ENCODE assay signal across 1 cellular context in genomic region chr17:48047741-48048320, GRCh38.
TF ChIP-seq lines count a peak whose summit lies in the region.

No MANE protein-coding gene starts in this region.

TF ChIP-seq in K562, 482 proteins besides CTCF, POLR2A, EP300 and RAD21 (continues in another document):
- peak; percentile 93 for TF ChIP-seq GABPA (tag; conservative IDR thresholded peaks at IDR 0.05; ENCODE audit: low read depth)
- peak; percentile 85 to 91 for TF ChIP-seq MNT (conservative IDR thresholded peaks at IDR 0.05)
- TF ChIP-seq ZNF77 (CRISPR knock-in tag; IDR thresholded peaks at IDR 0.05) = no peak
- TF ChIP-seq ELF1 (tag; IDR thresholded peaks at IDR 0.05) = no peak; the same call in none of the 2 replicates
- TF ChIP-seq MGA (IDR thresholded peaks at IDR 0.05) = peak; percentile 100
- TF ChIP-seq HLTF (IDR thresholded peaks at IDR 0.05) = peak; percentile 70; the same call in 1 of the 2 replicates
- TF ChIP-seq ZNF445 (CRISPR knock-in tag; IDR thresholded peaks at IDR 0.05; ENCODE audit: low read depth) = no peak
- TF ChIP-seq TOE1 (IDR thresholded peaks at IDR 0.05; ENCODE audit: borderline replicate concordance) = peak; percentile 77
- peak; percentile 97 for TF ChIP-seq TOE1 (CRISPR knock-in tag; IDR thresholded peaks at IDR 0.05; ENCODE audit: borderline replicate concordance, low read depth)
- TF ChIP-seq BRD9 (IDR thresholded peaks at IDR 0.05; ENCODE audit: low read depth, partially characterized antibody) = peak; percentile 81
- TF ChIP-seq FOS (IDR thresholded peaks at IDR 0.05; ENCODE audit: extremely low read depth, insufficient read length) = peak; percentile 94
- no peak for TF ChIP-seq ZC3H8 (IDR thresholded peaks at IDR 0.05)
- no peak for TF ChIP-seq ZNF140 (CRISPR knock-in tag; IDR thresholded peaks at IDR 0.05)
- peak; percentile 95 for TF ChIP-seq ASH1L (IDR thresholded peaks at IDR 0.05; ENCODE audit: borderline replicate concordance, low read depth, partially characterized antibody)
- peak; percentile 88 for TF ChIP-seq PML (IDR thresholded peaks at IDR 0.05; ENCODE audit: low read length)
- 0 out of 2 replicates have a peak, but pooled peaks have one; percentile 51 for TF ChIP-seq CBX1 (IDR thresholded peaks at IDR 0.05; ENCODE audit: low read depth)
- TF ChIP-seq EHMT2 (IDR thresholded peaks at IDR 0.05) = peak; percentile 80; the same call in 1 of the 2 replicates
- peak; percentile 64; the same call in 1 of the 2 replicates for TF ChIP-seq RAD51 (IDR thresholded peaks at IDR 0.05; ENCODE audit: borderline replicate concordance, low read depth)
- TF ChIP-seq CREM (IDR thresholded peaks at IDR 0.05; ENCODE audit: low read depth) = peak; percentile 90
- TF ChIP-seq ERF (CRISPR knock-in tag; IDR thresholded peaks at IDR 0.05) = peak; percentile 87
- TF ChIP-seq KLF6 (CRISPR knock-in tag; IDR thresholded peaks at IDR 0.05; ENCODE audit: borderline replicate concordance) = peak; percentile 87; the same call in 1 of the 2 replicates
- TF ChIP-seq NFIC (IDR thresholded peaks at IDR 0.05) = peak; percentile 42
- TF ChIP-seq E2F3 (CRISPR knock-in tag; IDR thresholded peaks at IDR 0.05) = peak; percentile 87
- TF ChIP-seq KDM4B (IDR thresholded peaks at IDR 0.05; ENCODE audit: borderline replicate concordance in 2 of 2, low read depth in 1 of 2) = peak in 1 of 2 experiments; percentile 50; a peak in 1 of 4 replicates
- TF ChIP-seq PHF20 (IDR thresholded peaks at IDR 0.05; ENCODE audit: partially characterized antibody) = peak; percentile 76
- TF ChIP-seq JUNB (CRISPR knock-in tag; conservative IDR thresholded peaks at IDR 0.05) = 0 out of 2 replicates have a peak, but pooled peaks have one; percentile 49
- 0 out of 2 replicates have a peak, but pooled peaks have one; percentile 54 for TF ChIP-seq ZNF133 (CRISPR knock-in tag; IDR thresholded peaks at IDR 0.05)
- no peak for TF ChIP-seq LARP7 (IDR thresholded peaks at IDR 0.05)
- peak; percentile 55; the same call in 1 of the 2 replicates for TF ChIP-seq ZNF395 (CRISPR knock-in tag; IDR thresholded peaks at IDR 0.05)
- TF ChIP-seq EWSR1 (IDR thresholded peaks at IDR 0.05; ENCODE audit: borderline replicate concordance, low read depth, partially characterized antibody) = no peak
- peak; percentile 36; the same call in 1 of the 2 replicates for TF ChIP-seq MECOM (CRISPR knock-in tag; IDR thresholded peaks at IDR 0.05)
- TF ChIP-seq NUFIP1 (IDR thresholded peaks at IDR 0.05; ENCODE audit: partially characterized antibody) = no peak
- peak; percentile 87; the same call in 1 of the 2 replicates for TF ChIP-seq OTX1 (CRISPR knock-in tag; IDR thresholded peaks at IDR 0.05)
- peak; percentile 98 for TF ChIP-seq NFRKB (IDR thresholded peaks at IDR 0.05; ENCODE audit: low read depth)
- peak; percentile 90; the same call in 1 of the 2 replicates for TF ChIP-seq ZNF609 (CRISPR knock-in tag; IDR thresholded peaks at IDR 0.05; ENCODE audit: borderline replicate concordance)
- TF ChIP-seq ARID4B (CRISPR knock-in tag; IDR thresholded peaks at IDR 0.05) = peak; percentile 85
- TF ChIP-seq RBM25 (IDR thresholded peaks at IDR 0.05; ENCODE audit: low read depth, low read length, severe bottlenecking) = peak; percentile 87
- peak; percentile 78 for TF ChIP-seq SP1 (CRISPR knock-in tag; IDR thresholded peaks at IDR 0.05)
